8 cellular contexts compared by ENCODE assay signal in the genomic region with DNA sequence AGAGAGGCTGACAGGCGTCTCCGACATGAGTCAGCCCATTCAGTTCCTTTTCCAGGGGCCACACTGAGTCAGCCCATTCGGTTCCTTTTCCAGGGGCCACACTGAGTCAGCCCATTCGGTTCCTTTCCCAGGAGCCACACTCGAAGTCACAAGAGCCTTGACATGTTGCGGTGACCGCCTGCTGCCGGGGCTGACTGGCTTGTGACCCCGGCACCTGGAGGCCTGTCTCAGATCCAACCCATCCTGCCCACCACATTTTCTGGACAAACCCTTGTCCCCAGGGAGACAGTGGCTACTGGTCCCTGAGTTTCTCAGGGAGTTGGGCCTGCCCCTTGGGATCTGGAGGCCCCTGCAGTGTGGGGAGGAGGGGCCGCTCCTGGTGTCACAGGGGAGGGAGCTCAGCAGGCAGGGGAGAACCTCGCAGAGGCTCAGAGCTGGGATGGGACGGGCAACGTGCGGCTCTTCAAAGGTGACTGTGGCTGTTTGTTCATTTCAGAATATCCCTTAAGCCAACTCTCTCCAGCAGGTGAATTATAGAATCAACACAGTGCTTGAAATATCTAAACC. TPM values are rescaled to one million over a fixed set of nuclear protein-coding genes. Genes with fewer than 3 reads are reported as not detected.
DNase-seq lines count a peak whose midpoint lies in the region; ATAC-seq, FAIRE-seq and TF ChIP-seq lines count a peak whose summit lies in the region.

No MANE protein-coding gene starts in this region.

- no peak for TF ChIP-seq CTCF in RWPE1 (conservative IDR thresholded peaks at IDR 0.05; ENCODE audit: low read depth)
- no peak for TF ChIP-seq CTCF in fibroblast of pulmonary artery (IDR thresholded peaks at IDR 0.05; ENCODE audit: low read length, missing control alignments)
- TF ChIP-seq CTCF in pancreas (IDR thresholded peaks at IDR 0.05) = no peak

- intact Hi-C loops in pancreas (cut with DNase I) = no loop called here

- H3K9me3 ChIP-seq in pancreas = no peaks in the 10 kb centered on the region

- POLR2A ChIA-PET in RWPE1 (lab: Yijun Ruan, JAX; ENCODE audit: low non-redundant PET) = no interaction called here

- ATAC-seq in pancreas (peak in 3 of 4 donors; percentile 13 to 69 (median 49)), GM19328 (IDR thresholded peaks at IDR 0.05; ENCODE audit: unreplicated experiment) (no peak)

- CTCF ChIA-PET in RWPE1 (lab: Yijun Ruan, JAX) = no interaction called here

- H3K4me3 ChIP-seq in fibroblast of pulmonary artery (replicated peaks; ENCODE audit: low read depth, low read length) (no peak overlapping the region), pancreas (no peak overlapping the region)

- no peak for FAIRE-seq in pancreas (lab: Jason Lieb, UNC)

- 83 to 87% methylated on average over 14 of the region's 14 CpGs for WGBS in pancreas, 2 donors

- H3K36me3 ChIP-seq in pancreas = no peaks in the 10 kb centered on the region

- H3K27ac ChIP-seq in RWPE1 (peak overlapping the region; percentile 30), pancreas (no peak overlapping the region)

- no peaks in the 10 kb centered on the region for H3K27me3 ChIP-seq in pancreas

- H3K4me1 ChIP-seq in pancreas = peaks cover 0 to 7% (median 0%) of the 10 kb centered on the region in 3 donors

- DNase-seq in GDM1 (lab: John Stamatoyannopoulos, UW) = peak; percentile 16
- peak; percentile 54 for DNase-seq in RWPE1 (ENCODE audit: low spot score)
- peak; percentile 51 for DNase-seq in fibroblast of pulmonary artery (ENCODE audit: low read depth)
- DNase-seq in pancreas = peak in 1 of 6 donors; percentile 59
- DNase-seq in NCI-H510A (lab: John Stamatoyannopoulos, UW) = no peak
- DNase-seq in OCI-M2 (lab: John Stamatoyannopoulos, UW; ENCODE audit: unreplicated experiment) = no peak
- no peak for DNase-seq in central memory CD4-positive, alpha-beta T cell

RNA-seq across cellular contexts. Expression of gene LPCAT1, which starts 40.5 kb away (rescaled TPM):
- total RNA-seq in pancreas = 10 to 100 TPM in 2 of 6 donors, 1 to 10 TPM in 4; 6.5 to 26.1 (median 7.8) TPM
- 10 to 100 TPM; 19.2 to 19.7 TPM for polyA plus RNA-seq in pancreas

Comparison
In these comparisons a context has a peak if more than half of its experiments do, and no peak if none do; other contexts are left out.
1. DNase-seq: peak in GDM1 (single experiment), RWPE1 (single experiment) and fibroblast of pulmonary artery (single experiment); none in NCI-H510A (single experiment), OCI-M2 (single experiment) and central memory CD4-positive, alpha-beta T cell (single experiment).